In the genomic region with DNA sequence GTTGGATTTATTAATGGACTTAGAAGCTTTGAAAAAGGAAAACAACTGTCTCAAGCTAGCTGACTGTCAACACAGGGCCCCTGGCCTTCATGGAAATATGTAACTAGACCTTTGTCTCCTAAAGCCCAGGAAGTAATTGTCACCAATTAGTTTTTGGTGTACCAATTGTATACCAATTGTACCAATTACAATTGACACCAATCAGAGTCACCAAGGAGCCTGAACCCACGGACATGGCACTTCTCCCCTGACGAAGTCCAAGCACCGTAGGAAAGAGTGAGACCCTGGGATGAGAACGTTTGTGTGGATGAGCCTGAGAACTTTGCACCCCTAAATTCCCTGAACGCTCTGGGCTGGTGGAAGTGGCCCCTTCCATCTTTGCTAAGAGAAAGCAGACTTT, we compare ENCODE assay signal across 10 cellular contexts.
"Had no signal": no experiment of that assay in that cellular context is flagged by ENCODE, and none has a peak within 500 bp of the region (broad histone marks: within the 10 kb centered on the region; RNA-seq: fewer than 3 reads in every experiment).

No MANE protein-coding gene starts in this region.

- H2AFZ ChIP-seq: GM23248, GM23338 had no signal

- H3K4me3 ChIP-seq: GM23248, GM23338, HAP-1 had no signal

- H3K4me1 ChIP-seq: HAP-1 had no signal

- DNase-seq: GM23248, GOT3, H9, HCEC 1CT, HFFc6 had no signal

- FAIRE-seq: H1, H54 had no signal

- H3K36me3 ChIP-seq: HAP-1 had no signal

- H3K9ac ChIP-seq: GM23248 had no signal

- H3K9me3 ChIP-seq: HAP-1 had no signal

- H3K27ac ChIP-seq: GM23248 had no signal

- H3K4me2 ChIP-seq: GM23338 had no signal

- ATAC-seq: HCT116 had no signal
